Comparison of ENCODE assay signal across 8 cellular contexts in the genomic region with DNA sequence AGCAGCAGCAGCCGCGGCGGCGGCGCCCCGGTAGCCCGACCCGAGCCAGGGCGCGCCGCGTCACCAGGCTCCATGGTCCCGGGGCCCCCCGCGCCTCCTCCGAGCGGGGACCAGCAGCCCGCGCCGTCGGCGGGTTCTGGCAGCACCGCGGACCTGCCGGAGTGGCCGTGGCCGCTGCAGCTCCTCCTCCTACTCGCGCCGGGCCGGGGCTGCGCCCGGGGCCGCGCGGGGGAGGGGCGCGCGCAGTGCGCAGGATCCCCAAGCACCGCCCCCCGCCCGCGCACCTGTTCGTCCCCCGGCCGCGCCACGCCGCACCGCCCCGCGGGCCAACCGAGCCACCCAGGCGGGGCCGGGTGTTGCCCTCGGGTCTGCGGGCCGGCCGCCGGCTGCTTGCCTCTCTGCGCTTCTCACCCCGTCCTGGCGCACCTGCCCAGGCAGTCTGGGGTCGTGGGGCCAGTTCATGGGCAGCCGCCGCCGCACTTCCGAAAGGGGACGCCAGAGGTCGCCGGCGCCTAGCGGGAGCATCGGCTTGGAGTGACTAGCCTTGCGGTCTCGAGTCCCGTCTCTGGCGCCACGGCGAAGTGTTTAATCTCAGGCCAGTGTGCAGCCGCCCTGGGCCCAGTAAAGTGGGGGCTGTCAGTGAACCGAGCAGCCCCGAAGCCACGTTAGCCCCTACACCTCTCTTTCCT. TPM values are rescaled to one million over a fixed set of nuclear protein-coding genes. Genes with fewer than 3 reads are reported as not detected.
DNase-seq lines count a peak whose midpoint lies in the region; ATAC-seq, FAIRE-seq and TF ChIP-seq lines count a peak whose summit lies in the region.

Gene SLC9A7 (minus strand): TSS at position 163 of the 689 bp plus-strand sequence. CDS start 89 bp downstream, at position 74.

- H3K27me3 ChIP-seq in GM23338 (ENCODE audit: insufficient read depth), result no peaks in the 10 kb centered on the region
- H3K27me3 ChIP-seq in SJCRH30, result no peaks in the 10 kb centered on the region
- no peaks in the 10 kb centered on the region for H3K27me3 ChIP-seq in testis

- H3K27ac Mint-ChIP-seq in GM23338, result peak within 1 kb of the TSS; percentile 82; the same call in 1 of the 2 replicates

- no peaks in the 10 kb centered on the region for H4K20me1 ChIP-seq in GM23338 (replicated peaks; ENCODE audit: insufficient read depth)

- H3K36me3 ChIP-seq in GM23338 (ENCODE audit: insufficient read depth) (no peaks in the 10 kb centered on the region), SJCRH30 (no peaks in the 10 kb centered on the region), testis (ENCODE audit: low read depth, missing control alignments) (no peaks in the 10 kb centered on the region)

- no peak for FAIRE-seq in frontal cortex (lab: Jason Lieb, UNC)

- intact Hi-C loops in testis (cut with DNase I; ENCODE audit: low total_unique reads), result no loop called here

- peak within 1 kb of the TSS; percentile 85 for H3K4me2 ChIP-seq in GM23338

- H3K4me1 Mint-ChIP-seq in GM23338, result peaks cover 39% of the 10 kb centered on the region

- peak; percentile 80 for DNase-seq in ELR (ENCODE audit: low read depth)
- peak; percentile 73 for DNase-seq in GM23338 (ENCODE audit: low spot score)
- peak; percentile 59 to 71 for DNase-seq in SJCRH30
- DNase-seq in activated gamma-delta T cell (lab: John Stamatoyannopoulos, UW), result peak; percentile 47
- DNase-seq in frontal cortex (ENCODE audit: low spot score in 2 of 2), result peak; percentile 39 to 42
- peak; percentile 16 for DNase-seq in occipital lobe (lab: John Stamatoyannopoulos, UW)
- DNase-seq in testis, result peak; percentile 77

- H3K27me3 Mint-ChIP-seq in GM23338 (ENCODE audit: insufficient read depth, low read depth, poor library complexity), result peaks cover 4% of the 10 kb centered on the region

- no peaks in the 10 kb centered on the region for H3K9me3 ChIP-seq in SJCRH30 (replicated peaks)
- no peaks in the 10 kb centered on the region for H3K9me3 ChIP-seq in testis

- H3K36me3 Mint-ChIP-seq in GM23338 (ENCODE audit: low read depth), result no peaks in the 10 kb centered on the region; the same call in 2 of the 3 replicates

- no peaks in the 10 kb centered on the region for H3K9me2 ChIP-seq in GM23338 (ENCODE audit: insufficient read depth)

- H3K27ac ChIP-seq in GM23338 (ENCODE audit: low read depth) (no peak within 1 kb of the TSS), SJCRH30 (no peak within 1 kb of the TSS), testis (no peak within 1 kb of the TSS)

- H3K79me2 ChIP-seq in GM23338 (replicated peaks; ENCODE audit: insufficient read depth), result peaks cover 33% of the 10 kb centered on the region

- H2AFZ ChIP-seq in GM23338, result peak within 1 kb of the TSS; percentile 88; the same call in 1 of the 2 replicates

- peak within 1 kb of the TSS; percentile 68 for H3K4me3 ChIP-seq in GM23338
- H3K4me3 ChIP-seq in SJCRH30, result peak within 1 kb of the TSS; percentile 52
- H3K4me3 ChIP-seq in testis, result peak within 1 kb of the TSS; percentile 48 to 49

- H3K9me3 Mint-ChIP-seq in GM23338, result peaks cover 6% of the 10 kb centered on the region

- H3K4me3 Mint-ChIP-seq in GM23338, result peak within 1 kb of the TSS; percentile 89

- H3F3A ChIP-seq in GM23338 (replicated peaks; ENCODE audit: low read depth), result no peaks in the 10 kb centered on the region

- peak; percentile 83 for ATAC-seq in GM23338

- H3K4me1 ChIP-seq in GM23338 (ENCODE audit: insufficient read depth) (peaks cover 13% of the 10 kb centered on the region), SJCRH30 (no peaks in the 10 kb centered on the region), testis (no peaks in the 10 kb centered on the region)

- WGBS in testis, 2 donors, result 0% methylated on average over 3 of the region's 85 CpGs; no CpG with 5 or more reads in 1 of the 2 donors

- no peak for TF ChIP-seq POLR2A in testis (IDR thresholded peaks at IDR 0.05)

- TF ChIP-seq CTCF in GM23338 (conservative IDR thresholded peaks at IDR 0.05; ENCODE audit: low read depth in 2 of 2) (peak; percentile 53 to 79), LNCAP (IDR thresholded peaks at IDR 0.05) (peak; percentile 74), testis (IDR thresholded peaks at IDR 0.05) (peak; percentile 72 to 83 (median 75))

TF ChIP-seq in GM23338, 12 proteins besides CTCF, POLR2A, EP300 and RAD21 (continues in another document):
- no peak for TF ChIP-seq POLR2AphosphoS5 (IDR thresholded peaks at IDR 0.05; ENCODE audit: low read depth)
- TF ChIP-seq CREB1 (CRISPR knock-in tag; IDR thresholded peaks at IDR 0.05; ENCODE audit: low read depth), result no peak
- TF ChIP-seq EZH2phosphoT487 (IDR thresholded peaks at IDR 0.05; ENCODE audit: unreplicated experiment), result no peak
- no peak for TF ChIP-seq REST (IDR thresholded peaks at IDR 0.05; ENCODE audit: unreplicated experiment)
- no peak for TF ChIP-seq EZH2 (IDR thresholded peaks at IDR 0.05; ENCODE audit: low read depth, unreplicated experiment)
- no peak for TF ChIP-seq ZNF114 (CRISPR knock-in tag; IDR thresholded peaks at IDR 0.05)
- no peak for TF ChIP-seq JUNB (IDR thresholded peaks at IDR 0.05; ENCODE audit: unreplicated experiment)
- TF ChIP-seq ZNF331 (CRISPR knock-in tag; IDR thresholded peaks at IDR 0.05; ENCODE audit: low read depth), result no peak
- TF ChIP-seq ETS1 (IDR thresholded peaks at IDR 0.05), result no peak
- no peak for TF ChIP-seq STAT1 (IDR thresholded peaks at IDR 0.05; ENCODE audit: unreplicated experiment)

RNA-seq across cellular contexts. Expression of gene SLC9A7, which starts in this region (rescaled TPM):
- total RNA-seq in GM23338 (2014; rRNA removed; shearing (Covaris generic)), result 11.0 and 15.4 TPM in 2 replicates
- polyA plus RNA-seq in GM23338 (2016; fragmentation: Nextera tagmentation; extraction: Ambion mirVana) (2.5 TPM in 2 replicates), testis (ENCODE audit: insufficient read depth, low read depth, low replicate concordance) (2.6 TPM)
- total RNA-seq in SJCRH30 (2014; rRNA removed; shearing (Covaris generic)), result 1.9 and 2.2 TPM in 2 replicates
- total RNA-seq in frontal cortex (30.6 TPM), occipital lobe (26.2 TPM), testis (1 to 10 TPM; 7.4 to 8.1 TPM)

Comparison
In these comparisons a context has a peak if more than half of its experiments do, and no peak if none do; other contexts are left out.
1. DNase-seq: peak in every context shown above with its lines; median percentile 80 in ELR; 77 in testis; 73 in GM23338; 65 in SJCRH30; 47 in activated gamma-delta T cell; 40 in frontal cortex; 16 in occipital lobe.